1 cellular context compared by ENCODE assay signal in the genomic region with DNA sequence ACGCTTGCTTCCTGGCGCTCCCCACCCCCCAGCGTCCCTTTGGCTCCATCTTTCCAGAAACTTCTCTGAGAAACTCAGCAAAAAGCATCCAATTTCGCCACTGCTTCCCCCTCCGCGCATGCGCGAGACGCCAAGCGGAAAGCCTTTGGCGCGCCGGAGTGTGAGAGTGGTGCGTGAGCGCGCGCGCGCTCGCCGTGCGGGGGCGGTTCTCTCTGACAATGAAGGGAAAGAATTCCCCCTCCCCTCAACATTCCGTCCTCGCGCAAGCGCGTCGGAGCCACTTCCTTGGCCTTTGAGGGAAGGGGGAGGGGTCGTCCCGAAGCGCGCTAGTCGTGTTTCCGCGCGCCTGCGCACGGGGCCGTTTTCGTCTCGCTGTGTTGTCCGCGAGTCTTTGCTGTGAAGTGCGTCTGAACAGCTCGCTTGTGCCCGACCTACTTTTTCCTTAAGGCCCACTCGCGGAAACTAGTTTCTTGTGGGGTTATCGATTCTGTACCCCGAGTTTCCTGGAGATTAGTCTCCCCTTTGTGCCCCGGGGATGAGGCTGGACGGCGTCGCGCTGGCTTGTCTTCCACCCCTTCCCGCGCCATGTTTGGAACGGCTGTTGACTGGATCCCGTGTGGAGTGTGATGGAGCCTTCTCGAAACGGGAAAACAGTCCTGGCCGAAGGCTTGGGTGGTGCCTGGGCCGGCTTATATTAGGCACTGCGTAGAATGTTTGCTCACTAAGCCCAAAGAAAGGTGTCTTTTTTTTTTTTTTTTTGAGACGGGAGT.
TF ChIP-seq lines count a peak whose summit lies in the region.

No MANE protein-coding gene starts in this region.

TF ChIP-seq in HEK293, 187 proteins besides CTCF, POLR2A, EP300 and RAD21 (continued from another document):
- TF ChIP-seq, protein P1, sequence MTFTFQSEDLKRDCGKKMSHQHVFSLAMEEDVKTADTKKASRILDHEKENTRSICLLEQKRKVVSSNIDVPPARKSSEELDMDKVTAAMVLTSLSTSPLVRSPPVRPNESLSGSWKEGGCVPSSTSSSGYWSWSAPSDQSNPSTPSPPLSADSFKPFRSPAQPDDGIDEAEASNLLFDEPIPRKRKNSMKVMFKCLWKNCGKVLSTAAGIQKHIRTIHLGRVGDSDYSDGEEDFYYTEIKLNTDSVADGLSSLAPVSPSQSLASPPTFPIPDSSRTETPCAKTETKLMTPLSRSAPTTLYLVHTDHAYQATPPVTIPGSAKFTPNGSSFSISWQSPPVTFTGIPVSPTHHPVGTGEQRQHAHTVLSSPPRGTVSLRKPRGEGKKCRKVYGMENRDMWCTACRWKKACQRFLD (tag by site-specific recombination; IDR thresholded peaks at IDR 0.05): no peak
- TF ChIP-seq ZNF341 (tag by site-specific recombination; IDR thresholded peaks at IDR 0.05; ENCODE audit: low read depth): peak; percentile 87
- peak; percentile 28; the same call in 1 of the 2 replicates for TF ChIP-seq ZNF561 (tag by site-specific recombination; IDR thresholded peaks at IDR 0.05; ENCODE audit: borderline replicate concordance)
- no peak for TF ChIP-seq BCL11B (tag by site-specific recombination; IDR thresholded peaks at IDR 0.05; ENCODE audit: low read depth)
- peak; percentile 96 for TF ChIP-seq ZNF600 (tag by site-specific recombination; IDR thresholded peaks at IDR 0.05)
- no peak for TF ChIP-seq ZNF169 (tag by site-specific recombination; IDR thresholded peaks at IDR 0.05)
- TF ChIP-seq EGR2 (tag by site-specific recombination; IDR thresholded peaks at IDR 0.05; ENCODE audit: low read depth): peak; percentile 76
- TF ChIP-seq, protein P2, sequence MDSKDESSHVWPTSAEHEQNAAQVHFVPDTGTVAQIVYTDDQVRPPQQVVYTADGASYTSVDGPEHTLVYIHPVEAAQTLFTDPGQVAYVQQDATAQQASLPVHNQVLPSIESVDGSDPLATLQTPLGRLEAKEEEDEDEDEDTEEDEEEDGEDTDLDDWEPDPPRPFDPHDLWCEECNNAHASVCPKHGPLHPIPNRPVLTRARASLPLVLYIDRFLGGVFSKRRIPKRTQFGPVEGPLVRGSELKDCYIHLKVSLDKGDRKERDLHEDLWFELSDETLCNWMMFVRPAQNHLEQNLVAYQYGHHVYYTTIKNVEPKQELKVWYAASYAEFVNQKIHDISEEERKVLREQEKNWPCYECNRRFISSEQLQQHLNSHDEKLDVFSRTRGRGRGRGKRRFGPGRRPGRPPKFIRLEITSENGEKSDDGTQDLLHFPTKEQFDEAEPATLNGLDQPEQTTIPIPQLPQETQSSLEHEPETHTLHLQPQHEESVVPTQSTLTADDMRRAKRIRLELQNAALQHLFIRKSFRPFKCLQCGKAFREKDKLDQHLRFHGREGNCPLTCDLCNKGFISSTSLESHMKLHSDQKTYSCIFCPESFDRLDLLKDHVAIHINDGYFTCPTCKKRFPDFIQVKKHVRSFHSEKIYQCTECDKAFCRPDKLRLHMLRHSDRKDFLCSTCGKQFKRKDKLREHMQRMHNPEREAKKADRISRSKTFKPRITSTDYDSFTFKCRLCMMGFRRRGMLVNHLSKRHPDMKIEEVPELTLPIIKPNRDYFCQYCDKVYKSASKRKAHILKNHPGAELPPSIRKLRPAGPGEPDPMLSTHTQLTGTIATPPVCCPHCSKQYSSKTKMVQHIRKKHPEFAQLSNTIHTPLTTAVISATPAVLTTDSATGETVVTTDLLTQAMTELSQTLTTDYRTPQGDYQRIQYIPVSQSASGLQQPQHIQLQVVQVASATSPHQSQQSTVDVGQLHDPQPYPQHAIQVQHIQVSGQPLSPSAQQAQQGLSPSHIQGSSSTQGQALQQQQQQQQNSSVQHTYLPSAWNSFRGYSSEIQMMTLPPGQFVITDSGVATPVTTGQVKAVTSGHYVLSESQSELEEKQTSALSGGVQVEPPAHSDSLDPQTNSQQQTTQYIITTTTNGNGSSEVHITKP (tag by site-specific recombination; IDR thresholded peaks at IDR 0.05): peak; percentile 37; the same call in 1 of the 2 replicates
- TF ChIP-seq SP3 (tag by site-specific recombination; IDR thresholded peaks at IDR 0.05): peak; percentile 49; the same call in 1 of the 2 replicates
- TF ChIP-seq ZFP41 (tag by site-specific recombination; IDR thresholded peaks at IDR 0.05; ENCODE audit: borderline replicate concordance): no peak
- TF ChIP-seq ZNF121 (tag by site-specific recombination; IDR thresholded peaks at IDR 0.05): peak; percentile 98
- TF ChIP-seq ZNF248 (tag by site-specific recombination; IDR thresholded peaks at IDR 0.05): no peak
- no peak for TF ChIP-seq ZNF175 (tag by site-specific recombination; IDR thresholded peaks at IDR 0.05)
- TF ChIP-seq ZNF654 (tag by site-specific recombination; IDR thresholded peaks at IDR 0.05; ENCODE audit: low read depth): no peak
- TF ChIP-seq ZNF544 (tag by site-specific recombination; IDR thresholded peaks at IDR 0.05): no peak
- TF ChIP-seq, protein P3, sequence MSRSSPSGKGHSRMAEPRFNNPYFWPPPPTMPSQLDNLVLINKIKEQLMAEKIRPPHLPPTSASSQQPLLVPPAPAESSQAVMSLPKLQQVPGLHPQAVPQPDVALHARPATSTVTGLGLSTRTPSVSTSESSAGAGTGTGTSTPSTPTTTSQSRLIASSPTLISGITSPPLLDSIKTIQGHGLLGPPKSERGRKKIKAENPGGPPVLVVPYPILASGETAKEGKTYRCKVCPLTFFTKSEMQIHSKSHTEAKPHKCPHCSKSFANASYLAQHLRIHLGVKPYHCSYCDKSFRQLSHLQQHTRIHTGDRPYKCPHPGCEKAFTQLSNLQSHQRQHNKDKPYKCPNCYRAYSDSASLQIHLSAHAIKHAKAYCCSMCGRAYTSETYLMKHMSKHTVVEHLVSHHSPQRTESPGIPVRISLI (tag by site-specific recombination; IDR thresholded peaks at IDR 0.05): no peak
- TF ChIP-seq, protein P4, sequence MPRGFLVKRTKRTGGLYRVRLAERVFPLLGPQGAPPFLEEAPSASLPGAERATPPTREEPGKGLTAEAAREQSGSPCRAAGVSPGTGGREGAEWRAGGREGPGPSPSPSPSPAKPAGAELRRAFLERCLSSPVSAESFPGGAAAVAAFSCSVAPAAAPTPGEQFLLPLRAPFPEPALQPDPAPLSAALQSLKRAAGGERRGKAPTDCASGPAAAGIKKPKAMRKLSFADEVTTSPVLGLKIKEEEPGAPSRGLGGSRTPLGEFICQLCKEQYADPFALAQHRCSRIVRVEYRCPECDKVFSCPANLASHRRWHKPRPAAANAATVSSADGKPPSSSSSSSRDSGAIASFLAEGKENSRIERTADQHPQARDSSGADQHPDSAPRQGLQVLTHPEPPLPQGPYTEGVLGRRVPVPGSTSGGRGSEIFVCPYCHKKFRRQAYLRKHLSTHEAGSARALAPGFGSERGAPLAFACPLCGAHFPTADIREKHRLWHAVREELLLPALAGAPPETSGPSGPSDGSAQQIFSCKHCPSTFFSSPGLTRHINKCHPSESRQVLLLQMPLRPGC (tag by site-specific recombination; IDR thresholded peaks at IDR 0.05): 0 out of 2 replicates have a peak, but pooled peaks have one; percentile 6
- TF ChIP-seq ZNF660 (tag by site-specific recombination; IDR thresholded peaks at IDR 0.05): peak; percentile 80
- peak; percentile 15; the same call in 1 of the 2 replicates for TF ChIP-seq ZEB2 (tag by site-specific recombination; IDR thresholded peaks at IDR 0.05)
- TF ChIP-seq ZNF610 (tag by site-specific recombination; IDR thresholded peaks at IDR 0.05; ENCODE audit: borderline replicate concordance): 0 out of 2 replicates have a peak, but pooled peaks have one; percentile 44
- TF ChIP-seq ZNF140 (tag by site-specific recombination; IDR thresholded peaks at IDR 0.05): no peak
- no peak for TF ChIP-seq ZNF473 (tag by site-specific recombination; IDR thresholded peaks at IDR 0.05)
- TF ChIP-seq, protein P5, sequence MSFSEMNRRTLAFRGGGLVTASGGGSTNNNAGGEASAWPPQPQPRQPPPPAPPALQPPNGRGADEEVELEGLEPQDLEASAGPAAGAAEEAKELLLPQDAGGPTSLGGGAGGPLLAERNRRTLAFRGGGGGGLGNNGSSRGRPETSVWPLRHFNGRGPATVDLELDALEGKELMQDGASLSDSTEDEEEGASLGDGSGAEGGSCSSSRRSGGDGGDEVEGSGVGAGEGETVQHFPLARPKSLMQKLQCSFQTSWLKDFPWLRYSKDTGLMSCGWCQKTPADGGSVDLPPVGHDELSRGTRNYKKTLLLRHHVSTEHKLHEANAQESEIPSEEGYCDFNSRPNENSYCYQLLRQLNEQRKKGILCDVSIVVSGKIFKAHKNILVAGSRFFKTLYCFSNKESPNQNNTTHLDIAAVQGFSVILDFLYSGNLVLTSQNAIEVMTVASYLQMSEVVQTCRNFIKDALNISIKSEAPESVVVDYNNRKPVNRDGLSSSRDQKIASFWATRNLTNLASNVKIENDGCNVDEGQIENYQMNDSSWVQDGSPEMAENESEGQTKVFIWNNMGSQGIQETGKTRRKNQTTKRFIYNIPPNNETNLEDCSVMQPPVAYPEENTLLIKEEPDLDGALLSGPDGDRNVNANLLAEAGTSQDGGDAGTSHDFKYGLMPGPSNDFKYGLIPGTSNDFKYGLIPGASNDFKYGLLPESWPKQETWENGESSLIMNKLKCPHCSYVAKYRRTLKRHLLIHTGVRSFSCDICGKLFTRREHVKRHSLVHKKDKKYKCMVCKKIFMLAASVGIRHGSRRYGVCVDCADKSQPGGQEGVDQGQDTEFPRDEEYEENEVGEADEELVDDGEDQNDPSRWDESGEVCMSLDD (tag by site-specific recombination; IDR thresholded peaks at IDR 0.05): no peak
- TF ChIP-seq ZNF555 (tag by site-specific recombination; conservative IDR thresholded peaks at IDR 0.05): no peak
- TF ChIP-seq ZNF146 (tag by site-specific recombination; IDR thresholded peaks at IDR 0.05): no peak
- TF ChIP-seq ZNF501 (tag by site-specific recombination; IDR thresholded peaks at IDR 0.05): 0 out of 2 replicates have a peak, but pooled peaks have one; percentile 16
- peak; percentile 95 for TF ChIP-seq ZNF366 (tag by site-specific recombination; conservative IDR thresholded peaks at IDR 0.05)
- peak; percentile 50; the same call in 1 of the 2 replicates for TF ChIP-seq ZNF624 (tag by site-specific recombination; IDR thresholded peaks at IDR 0.05)
- peak; percentile 48; the same call in 1 of the 2 replicates for TF ChIP-seq KLF9 (tag by site-specific recombination; IDR thresholded peaks at IDR 0.05; ENCODE audit: low read depth)
- TF ChIP-seq ZNF416 (tag by site-specific recombination; IDR thresholded peaks at IDR 0.05): no peak
- no peak for TF ChIP-seq ZNF777 (tag by site-specific recombination; IDR thresholded peaks at IDR 0.05; ENCODE audit: borderline replicate concordance)
- peak; percentile 88 for TF ChIP-seq ZFHX2 (tag by site-specific recombination; conservative IDR thresholded peaks at IDR 0.05)
- TF ChIP-seq, protein P6, sequence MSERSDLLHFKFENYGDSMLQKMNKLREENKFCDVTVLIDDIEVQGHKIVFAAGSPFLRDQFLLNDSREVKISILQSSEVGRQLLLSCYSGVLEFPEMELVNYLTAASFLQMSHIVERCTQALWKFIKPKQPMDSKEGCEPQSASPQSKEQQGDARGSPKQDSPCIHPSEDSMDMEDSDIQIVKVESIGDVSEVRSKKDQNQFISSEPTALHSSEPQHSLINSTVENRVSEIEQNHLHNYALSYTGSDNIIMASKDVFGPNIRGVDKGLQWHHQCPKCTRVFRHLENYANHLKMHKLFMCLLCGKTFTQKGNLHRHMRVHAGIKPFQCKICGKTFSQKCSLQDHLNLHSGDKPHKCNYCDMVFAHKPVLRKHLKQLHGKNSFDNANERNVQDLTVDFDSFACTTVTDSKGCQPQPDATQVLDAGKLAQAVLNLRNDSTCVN (tag by site-specific recombination; optimal IDR thresholded peaks at IDR 0.05): peak; percentile 99
- TF ChIP-seq, protein P7, sequence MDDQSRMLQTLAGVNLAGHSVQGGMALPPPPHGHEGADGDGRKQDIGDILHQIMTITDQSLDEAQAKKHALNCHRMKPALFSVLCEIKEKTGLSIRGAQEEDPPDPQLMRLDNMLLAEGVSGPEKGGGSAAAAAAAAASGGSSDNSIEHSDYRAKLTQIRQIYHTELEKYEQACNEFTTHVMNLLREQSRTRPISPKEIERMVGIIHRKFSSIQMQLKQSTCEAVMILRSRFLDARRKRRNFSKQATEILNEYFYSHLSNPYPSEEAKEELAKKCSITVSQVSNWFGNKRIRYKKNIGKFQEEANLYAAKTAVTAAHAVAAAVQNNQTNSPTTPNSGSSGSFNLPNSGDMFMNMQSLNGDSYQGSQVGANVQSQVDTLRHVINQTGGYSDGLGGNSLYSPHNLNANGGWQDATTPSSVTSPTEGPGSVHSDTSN (CRISPR knock-in tag; IDR thresholded peaks at IDR 0.05): peak; percentile 58; the same call in 1 of the 2 replicates
- TF ChIP-seq IKZF3 (tag by site-specific recombination; IDR thresholded peaks at IDR 0.05): peak; percentile 92
- peak; percentile 59 for TF ChIP-seq YY1 (tag by site-specific recombination; IDR thresholded peaks at IDR 0.05)
- no peak for TF ChIP-seq ZNF768 (tag by site-specific recombination; IDR thresholded peaks at IDR 0.05)
- 0 out of 2 replicates have a peak, but pooled peaks have one; percentile 18 for TF ChIP-seq ZNF623 (tag by site-specific recombination; IDR thresholded peaks at IDR 0.05)
- no peak for TF ChIP-seq ZNF548 (tag by site-specific recombination; IDR thresholded peaks at IDR 0.05)
- TF ChIP-seq ZNF670 (tag by site-specific recombination; IDR thresholded peaks at IDR 0.05; ENCODE audit: low read depth): no peak
- peak; percentile 7; the same call in 1 of the 2 replicates for TF ChIP-seq PRDM1 (tag by site-specific recombination; IDR thresholded peaks at IDR 0.05)
- no peak; the same call in 1 of the 2 replicates for TF ChIP-seq ZNF76 (tag by site-specific recombination; IDR thresholded peaks at IDR 0.05; ENCODE audit: borderline replicate concordance, low read depth)
- peak; percentile 86 for TF ChIP-seq SP2 (tag by site-specific recombination; IDR thresholded peaks at IDR 0.05)
- TF ChIP-seq ZNF2 (tag by site-specific recombination; IDR thresholded peaks at IDR 0.05): peak; percentile 69; the same call in 1 of the 2 replicates
TF ChIP-seq in HEK293: peak in this region for 28.
